In genomic region chr9:133582501-133583045, GRCh38 we compare ENCODE assay signal across 19 cellular contexts. TPM values are rescaled to one million over a fixed set of nuclear protein-coding genes. Genes with fewer than 3 reads are reported as not detected.
"Had no signal": no experiment of that assay in that cellular context is flagged by ENCODE, and none has a peak within 500 bp of the region (broad histone marks: within the 10 kb centered on the region; RNA-seq: fewer than 3 reads in every experiment).

No MANE protein-coding gene starts in this region.

- H3K4me3 ChIP-seq: body of pancreas, gastrocnemius medialis, stomach, thoracic aorta had no signal

- H3K4me3 Mint-ChIP-seq: effector memory CD8-positive, alpha-beta T cell; T-helper 17 cell had no signal

- H3K27ac ChIP-seq: body of pancreas, epithelial cell of prostate, gastrocnemius medialis, stomach, thoracic aorta had no signal

- H3K9me3 ChIP-seq: body of pancreas, gastrocnemius medialis, stomach, thoracic aorta had no signal

- H3K4me1 Mint-ChIP-seq: T-helper 17 cell had no signal

- H3K9me3 Mint-ChIP-seq: effector memory CD8-positive, alpha-beta T cell; nephron had no signal

- H3K4me1 ChIP-seq: body of pancreas, gastrocnemius medialis had no signal

- DNase-seq: activated CD4-positive, alpha-beta T cell treated with anti-CD3 and anti-CD28 coated beads, Interleukin-2, amount 50 U/mL, for 1 hour; activated CD4-positive, CD25-positive, alpha-beta regulatory T cell; activated naive CD4-positive, alpha-beta T cell treated with anti-CD3 and anti-CD28 coated beads, Interleukin-2, amount 50 U/mL, for 16 hours; activated T-cell treated with anti-CD3 and anti-CD28 coated beads, Interleukin-2, amount 50 U/mL, for 1 hour; body of pancreas; effector memory CD8-positive, alpha-beta T cell; gastrocnemius medialis; hippocampal formation; stimulated activated CD4-positive, alpha-beta T cell treated with anti-CD3 and anti-CD28 coated beads, Interleukin-4, amount 100 ng/mL, for 4 hours; stomach; T-helper 17 cell had no signal

- H3K36me3 ChIP-seq: gastrocnemius medialis, stomach, thoracic aorta had no signal

- H3K27ac Mint-ChIP-seq: effector memory CD8-positive, alpha-beta T cell; T-helper 17 cell had no signal

- ATAC-seq: body of pancreas; effector memory CD8-positive, alpha-beta T cell; gastrocnemius medialis; T-helper 17 cell had no signal

RNA-seq across cellular contexts. Expression of gene FAM163B, which starts 26.6 kb away (rescaled TPM):
- total RNA-seq: gastrocnemius medialis, kidney epithelial cell, mammary epithelial cell, omental fat pad, pulmonary artery endothelial cell, skeletal muscle tissue, stomach, T-helper 17 cell, thoracic aorta had no signal

RNA-seq across cellular contexts. Expression of gene ADAMTSL2, which starts 48.1 kb away (rescaled TPM):
- total RNA-seq: pulmonary artery endothelial cell, T-helper 17 cell had no signal

RNA-seq across cellular contexts. Expression of gene DBH, which starts 53.6 kb away (rescaled TPM):
- total RNA-seq: body of pancreas, gastrocnemius medialis, kidney epithelial cell, mammary epithelial cell, pulmonary artery endothelial cell, skeletal muscle tissue, thoracic aorta had no signal

RNA-seq across cellular contexts. Expression of gene MYMK, which starts 57.8 kb away (rescaled TPM):
- total RNA-seq: body of pancreas, gastrocnemius medialis, kidney epithelial cell, mammary epithelial cell, omental fat pad, pulmonary artery endothelial cell, stomach, T-helper 17 cell, thoracic aorta had no signal
